In the genomic region with DNA sequence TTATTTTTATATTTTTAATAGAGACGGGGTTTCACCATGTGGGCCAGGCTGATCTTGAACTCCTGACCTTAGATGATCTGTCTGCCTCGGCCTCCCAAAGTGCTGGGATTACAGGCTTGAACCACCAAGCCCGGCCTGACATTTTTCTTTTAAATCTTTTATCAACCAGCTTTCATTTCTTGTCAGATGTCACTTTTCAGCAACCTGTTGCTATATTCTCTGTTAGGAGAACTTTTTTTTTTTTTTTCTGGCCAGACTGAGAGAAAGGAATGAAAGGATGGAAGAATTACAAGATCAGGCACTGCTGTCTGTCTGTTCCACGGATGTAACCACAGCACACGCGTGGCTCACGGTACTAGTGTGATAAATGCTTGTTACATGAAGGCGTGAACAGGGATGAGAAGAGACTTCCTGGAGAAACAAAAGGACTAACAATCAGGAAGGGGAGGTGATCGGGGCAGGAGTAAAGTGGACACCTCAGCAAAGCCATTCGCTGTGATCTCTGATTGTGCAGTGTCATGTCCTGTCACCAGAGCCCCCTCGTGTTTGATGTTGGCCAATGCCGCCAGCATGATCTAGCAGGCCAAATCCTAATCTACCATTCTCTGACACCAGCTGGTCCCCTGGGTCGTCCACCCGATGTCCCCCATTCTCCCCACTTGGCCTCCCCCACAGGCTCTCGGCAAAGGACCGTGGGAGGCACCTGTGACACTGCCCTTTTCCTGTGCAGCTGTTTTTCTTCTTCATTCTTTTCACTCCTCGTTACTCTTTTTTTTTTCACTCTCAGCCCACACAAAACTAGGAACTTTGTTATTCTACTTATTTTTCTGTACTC, we compare ENCODE assay signal across 8 cellular contexts.
DNase-seq lines count a peak whose midpoint lies in the region; ATAC-seq and TF ChIP-seq lines count a peak whose summit lies in the region.

No MANE protein-coding gene starts in this region.

- no peaks in the 10 kb centered on the region for H3K9me3 Mint-ChIP-seq in activated T-cell treated with anti-CD3 and anti-CD28 coated beads, Interleukin-2, amount 50 U/mL, for 24 hours

- H3K4me2 ChIP-seq in osteoblast (ENCODE audit: insufficient read depth, low read length) = peak overlapping the region; percentile 38

- H3K79me2 ChIP-seq in osteoblast (ENCODE audit: insufficient read depth, low read length) = peaks cover 31% of the 10 kb centered on the region

- peak overlapping the region; percentile 95 for H3K27ac ChIP-seq in osteoblast (ENCODE audit: low read depth, low read length)

- no peaks in the 10 kb centered on the region for H3K9me3 ChIP-seq in osteoblast (ENCODE audit: low read depth, low read length)

- ATAC-seq in GM21737 (IDR thresholded peaks at IDR 0.05; ENCODE audit: unreplicated experiment) = peak; percentile 23

- in situ Hi-C loops in Caki2 (cut with HindIII; ENCODE audit: low pct_unique_long_range_greater_than_20kb, low sequenced_read_pairs) = no loop called here

- DNase-seq in Caki2 (ENCODE audit: low read depth) (peak; percentile 82), NCI-H460 (ENCODE audit: extremely low read depth, low read depth) (peak; percentile 78), fibroblast of villous mesenchyme (ENCODE audit: low read depth) (peak; percentile 68), osteoblast (ENCODE audit: insufficient read length, low spot score, missing footprints) (no peak), SIG-M5 treated with dmso at 0.1 percent for 504 hours (lab: John Stamatoyannopoulos, UW; ENCODE audit: unreplicated experiment) (no peak), D341Med (ENCODE audit: low spot score) (no peak)
- DNase-seq in activated T-cell treated with anti-CD3 and anti-CD28 coated beads, Interleukin-2, amount 50 U/mL, for 24 hours = peak; percentile 70

- H3K4me3 ChIP-seq in fibroblast of villous mesenchyme (ENCODE audit: low read depth, low read length) (peak overlapping the region; percentile 43), osteoblast (ENCODE audit: insufficient read depth, low read length) (no peak overlapping the region)

- H3K36me3 Mint-ChIP-seq in activated T-cell treated with anti-CD3 and anti-CD28 coated beads, Interleukin-2, amount 50 U/mL, for 24 hours (ENCODE audit: low read depth) = peaks cover 25% of the 10 kb centered on the region

- no peaks in the 10 kb centered on the region for H3K27me3 ChIP-seq in osteoblast (ENCODE audit: insufficient read depth, low read length)

- H3K27me3 Mint-ChIP-seq in activated T-cell treated with anti-CD3 and anti-CD28 coated beads, Interleukin-2, amount 50 U/mL, for 24 hours = no peaks in the 10 kb centered on the region

- H3K4me3 Mint-ChIP-seq in activated T-cell treated with anti-CD3 and anti-CD28 coated beads, Interleukin-2, amount 50 U/mL, for 24 hours = peak overlapping the region; percentile 89

- no peaks in the 10 kb centered on the region for H4K20me1 ChIP-seq in osteoblast (ENCODE audit: insufficient read depth, low read length)

- TF ChIP-seq CTCF in fibroblast of villous mesenchyme (IDR thresholded peaks at IDR 0.05; ENCODE audit: insufficient read depth, low read depth, low read length) (peak; percentile 14), osteoblast (IDR thresholded peaks at IDR 0.05; ENCODE audit: extremely low read depth, low read depth, low read length) (no peak)

- H3K27ac Mint-ChIP-seq in activated T-cell treated with anti-CD3 and anti-CD28 coated beads, Interleukin-2, amount 50 U/mL, for 24 hours = peak overlapping the region; percentile 98

- peaks cover 41% of the 10 kb centered on the region for H3K4me1 ChIP-seq in osteoblast (ENCODE audit: insufficient read depth, low read length)

- H3K4me1 Mint-ChIP-seq in activated T-cell treated with anti-CD3 and anti-CD28 coated beads, Interleukin-2, amount 50 U/mL, for 24 hours (ENCODE audit: low read depth) = peaks cover 69% of the 10 kb centered on the region

- H3K36me3 ChIP-seq in osteoblast (ENCODE audit: insufficient read depth, low read length) = no peaks in the 10 kb centered on the region

- peak overlapping the region; percentile 32 for H2AFZ ChIP-seq in osteoblast (ENCODE audit: low read length)

Comparison
In these comparisons a context has a peak if more than half of its experiments do, and no peak if none do; other contexts are left out.
1. DNase-seq: peak in Caki2 (single experiment), NCI-H460 (single experiment), activated T-cell treated with anti-CD3 and anti-CD28 coated beads, Interleukin-2, amount 50 U/mL, for 24 hours (single experiment) and fibroblast of villous mesenchyme (single experiment); none in osteoblast (single experiment), SIG-M5 treated with dmso at 0.1 percent for 504 hours (single experiment) and D341Med (single experiment).